In genomic region chr3:60001369-60001768, GRCh38 we compare ENCODE assay signal across 20 cellular contexts.
"Had no signal": no experiment of that assay in that cellular context is flagged by ENCODE, and none has a peak within 500 bp of the region (broad histone marks: within the 10 kb centered on the region; RNA-seq: fewer than 3 reads in every experiment).

No MANE protein-coding gene starts in this region.

- H3K4me3 Mint-ChIP-seq: activated CD4-positive, alpha-beta memory T cell treated with anti-CD3 and anti-CD28 coated beads, Interleukin-2, amount 10 ng/mL, durations not matched to agents 7 days and 5 days; activated CD8-positive, alpha-beta memory T cell treated with anti-CD3 and anti-CD28 coated beads, Interleukin-2, amount 10 ng/mL, durations not matched to agents 7 days and 5 days; brain; nephron; T-helper 17 cell; WTC11 had no signal

- ATAC-seq: activated CD8-positive, alpha-beta memory T cell treated with anti-CD3 and anti-CD28 coated beads, Interleukin-2, amount 10 ng/mL, durations not matched to agents 7 days and 5 days; right cardiac atrium; T-helper 17 cell; WTC11 had no signal

- H3K9me3 Mint-ChIP-seq: activated CD4-positive, alpha-beta memory T cell treated with anti-CD3 and anti-CD28 coated beads, Interleukin-2, amount 10 ng/mL, durations not matched to agents 7 days and 5 days; brain; nephron had no signal

- H3K27me3 Mint-ChIP-seq: activated CD4-positive, alpha-beta memory T cell treated with anti-CD3 and anti-CD28 coated beads, Interleukin-2, amount 10 ng/mL, durations not matched to agents 7 days and 5 days; activated CD8-positive, alpha-beta memory T cell treated with anti-CD3 and anti-CD28 coated beads, Interleukin-2, amount 10 ng/mL, durations not matched to agents 7 days and 5 days had no signal

- H3K27ac Mint-ChIP-seq: activated CD4-positive, alpha-beta memory T cell treated with anti-CD3 and anti-CD28 coated beads, Interleukin-2, amount 10 ng/mL, durations not matched to agents 7 days and 5 days; activated CD8-positive, alpha-beta memory T cell treated with anti-CD3 and anti-CD28 coated beads, Interleukin-2, amount 10 ng/mL, durations not matched to agents 7 days and 5 days; brain; nephron; T-helper 17 cell; WTC11 had no signal

- DNase-seq: activated CD4-positive, alpha-beta memory T cell treated with anti-CD3 and anti-CD28 coated beads, Interleukin-2, amount 10 ng/mL, durations not matched to agents 7 days and 5 days; activated CD4-positive, alpha-beta T cell treated with anti-CD3 and anti-CD28 coated beads for 4 hours; activated CD8-positive, alpha-beta memory T cell treated with anti-CD3 and anti-CD28 coated beads, Interleukin-2, amount 10 ng/mL, durations not matched to agents 7 days and 5 days; activated gamma-delta T cell treated with Interleukin-2 at 50 U/mL for 16 hours; cerebellar nuclear complex; colonic mucosa; effector CD8-positive, alpha-beta T cell; esophagus squamous epithelium; foreskin melanocyte; left ventricle myocardium inferior; mesendoderm; posterior cingulate gyrus; right cardiac atrium; spleen; T-helper 17 cell; testis; transverse colon had no signal

- H3K36me3 Mint-ChIP-seq: brain, WTC11 had no signal
